1 cellular context compared by ENCODE assay signal in genomic region chr15:78130466-78131294, GRCh38.
TF ChIP-seq lines count a peak whose summit lies in the region.

No MANE protein-coding gene starts in this region.

TF ChIP-seq in GM12878, 131 proteins besides CTCF, POLR2A, EP300 and RAD21:
- TF ChIP-seq HDAC6 (IDR thresholded peaks at IDR 0.05; ENCODE audit: unreplicated experiment) (no peak), ATF2 (IDR thresholded peaks at IDR 0.05; ENCODE audit: low read length) (no peak), CREM (IDR thresholded peaks at IDR 0.05; ENCODE audit: low read depth) (no peak), YY1 (IDR thresholded peaks at IDR 0.05; ENCODE audit: low read depth, low read length) (no peak), TCF7 (IDR thresholded peaks at IDR 0.05; ENCODE audit: borderline replicate concordance) (no peak), WRNIP1 (IDR thresholded peaks at IDR 0.05; ENCODE audit: borderline replicate concordance, low read depth, low read length) (no peak), PAX8 (IDR thresholded peaks at IDR 0.05) (no peak), POU2F2 (IDR thresholded peaks at IDR 0.05; ENCODE audit: borderline replicate concordance, low read depth, low read length) (no peak), MTA3 (IDR thresholded peaks at IDR 0.05; ENCODE audit: borderline replicate concordance, low read length) (no peak)
- TF ChIP-seq, protein P1, sequence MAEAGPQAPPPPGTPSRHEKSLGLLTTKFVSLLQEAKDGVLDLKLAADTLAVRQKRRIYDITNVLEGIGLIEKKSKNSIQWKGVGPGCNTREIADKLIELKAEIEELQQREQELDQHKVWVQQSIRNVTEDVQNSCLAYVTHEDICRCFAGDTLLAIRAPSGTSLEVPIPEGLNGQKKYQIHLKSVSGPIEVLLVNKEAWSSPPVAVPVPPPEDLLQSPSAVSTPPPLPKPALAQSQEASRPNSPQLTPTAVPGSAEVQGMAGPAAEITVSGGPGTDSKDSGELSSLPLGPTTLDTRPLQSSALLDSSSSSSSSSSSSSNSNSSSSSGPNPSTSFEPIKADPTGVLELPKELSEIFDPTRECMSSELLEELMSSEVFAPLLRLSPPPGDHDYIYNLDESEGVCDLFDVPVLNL (IDR thresholded peaks at IDR 0.05; ENCODE audit: low read depth, low read length), result no peak
